1 cellular context compared by ENCODE assay signal in genomic region chr10:72330059-72330426, GRCh38.
TF ChIP-seq lines count a peak whose summit lies in the region.

No MANE protein-coding gene starts in this region.

TF ChIP-seq in IMR-90, 13 proteins besides CTCF, POLR2A, EP300 and RAD21:
- TF ChIP-seq NFE2L2 (IDR thresholded peaks at IDR 0.05; ENCODE audit: low read depth, low read length) (no peak), SMC3 (IDR thresholded peaks at IDR 0.05; ENCODE audit: low read depth, low read length) (no peak), MAFK (IDR thresholded peaks at IDR 0.05; ENCODE audit: low read depth, low read length) (no peak)
